21 cellular contexts compared by ENCODE assay signal in the genomic region with DNA sequence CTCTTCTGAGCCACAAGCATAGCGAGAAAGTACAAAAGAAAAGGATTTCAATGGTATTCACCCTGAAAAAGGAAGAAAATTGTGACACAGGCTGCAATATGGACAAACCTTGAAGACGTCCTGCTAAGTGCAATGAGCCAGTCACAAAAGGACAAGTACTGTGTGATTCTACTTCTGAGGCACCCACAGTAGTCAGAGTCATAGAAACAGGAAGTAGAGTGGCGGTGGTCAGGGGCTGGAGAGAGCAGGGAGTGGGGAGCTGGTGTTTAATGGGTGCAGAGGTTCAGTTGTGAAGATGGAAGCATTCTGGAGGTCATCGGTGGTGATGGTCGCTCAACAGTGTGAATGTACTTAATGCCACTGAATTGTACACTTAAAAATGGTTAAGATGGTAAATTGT.
DNase-seq lines count a peak whose midpoint lies in the region; ATAC-seq and TF ChIP-seq lines count a peak whose summit lies in the region.
"Had no signal": no experiment of that assay in that cellular context is flagged by ENCODE, and none has a peak within 500 bp of the region (broad histone marks: within the 10 kb centered on the region; RNA-seq: fewer than 3 reads in every experiment).

No MANE protein-coding gene starts in this region.

- DNase-seq in GDM1 (lab: John Stamatoyannopoulos, UW) (peak; percentile 11), MV-4-11 (lab: John Stamatoyannopoulos, UW) (peak; percentile 49), dorsolateral prefrontal cortex (no peak), A673 (ENCODE audit: low spot score) (no peak), SW480 (ENCODE audit: low spot score) (no peak)
- no peak for DNase-seq in naive thymus-derived CD8-positive, alpha-beta T cell
- DNase-seq in activated CD4-positive, alpha-beta T cell treated with anti-CD3 and anti-CD28 coated beads, Interleukin-2, amount 50 U/mL, for 48 hours: no peak
- DNase-seq: BE2C, EL, H7, MM.1S, NCI-H1092 treated with DMSO at 0.1 percent for 48 hours, NCI-H1436 treated with DMSO at 0.1 percent for 48 hours, NCI-H1930, NCI-H2227 treated with DMSO at 0.1 percent for 48 hours, NCI-H510A, NCI-H748 treated with DMSO at 0.1 percent for 48 hours, SIG-M5 had no signal

- peaks cover 4 to 32% (median 25%) of the 10 kb centered on the region in 3 donors for H3K36me3 Mint-ChIP-seq in naive thymus-derived CD8-positive, alpha-beta T cell

- peak overlapping the region in 1 of 10 donors; percentile 3 for H3K4me3 Mint-ChIP-seq in naive thymus-derived CD8-positive, alpha-beta T cell

- H3K27me3 Mint-ChIP-seq in naive thymus-derived CD8-positive, alpha-beta T cell: no peaks in the 10 kb centered on the region

- no peaks in the 10 kb centered on the region for H3K27me3 ChIP-seq in dorsolateral prefrontal cortex
- no peaks in the 10 kb centered on the region for H3K27me3 ChIP-seq in A673 (replicated peaks; ENCODE audit: insufficient read depth, low read depth, low read length, poor library complexity)
- H3K27me3 ChIP-seq: BE2C had no signal

- H3K27ac Mint-ChIP-seq in naive thymus-derived CD8-positive, alpha-beta T cell: peak overlapping the region in 6 of 10 donors; percentile 1 to 68 (median 28)

- peaks cover 0 to 7% (median 0%) of the 10 kb centered on the region in 9 donors for H3K9me3 Mint-ChIP-seq in naive thymus-derived CD8-positive, alpha-beta T cell

- H3K4me3 ChIP-seq in dorsolateral prefrontal cortex (no peak overlapping the region), A673 (ENCODE audit: low read depth, low read length, poor library complexity, severe bottlenecking) (no peak overlapping the region)
- H3K4me3 ChIP-seq: A549 had no signal

- no TSS peak for BruUV-seq in A673 (replicated peaks; lab: Mats Ljungman, UMichigan)

- H3K4me1 Mint-ChIP-seq in naive thymus-derived CD8-positive, alpha-beta T cell: peaks cover 39 to 79% (median 60%) of the 10 kb centered on the region in 4 donors

- no peak for TF ChIP-seq CTCF in dorsolateral prefrontal cortex (IDR thresholded peaks at IDR 0.05 in 54 of 56, conservative IDR thresholded peaks at IDR 0.05 in 2 of 56; ENCODE audit: low read depth in 1 of 56, partially characterized antibody in 56 of 56)
- no peak for TF ChIP-seq CTCF in A673 (conservative IDR thresholded peaks at IDR 0.05; ENCODE audit: low read depth, low read length)

- H3K9me3 ChIP-seq in A673 (ENCODE audit: low read depth, low read length, poor library complexity, severe bottlenecking): no peaks in the 10 kb centered on the region

- H3K36me3 ChIP-seq in A673 (ENCODE audit: insufficient read depth, low read length, poor library complexity, severe bottlenecking): no peaks in the 10 kb centered on the region
- H3K36me3 ChIP-seq: BE2C had no signal

- H3K27ac ChIP-seq in dorsolateral prefrontal cortex: peak overlapping the region in 41 of 59 donors; percentile 0 to 99 (median 51)
- no peak overlapping the region for H3K27ac ChIP-seq in A673 (ENCODE audit: low read depth, low read length, poor library complexity, severe bottlenecking)
- H3K27ac ChIP-seq: A549 had no signal

- H3K4me1 ChIP-seq in A673 (ENCODE audit: insufficient read depth, low read length, poor library complexity, severe bottlenecking): no peaks in the 10 kb centered on the region
- H3K4me1 ChIP-seq: A549 had no signal

- POLR2A ChIA-PET in naive thymus-derived CD8-positive, alpha-beta T cell (lab: Charles Lee): no interaction called here
- POLR2A ChIA-PET in A673 (lab: Charles Lee; ENCODE audit: low non-redundant PET): no interaction called here

- intact Hi-C loops in dorsolateral prefrontal cortex (cut with DNase I): no loop called here
- intact Hi-C loops in A673 (cut with micrococcal nuclease; ENCODE audit: unreplicated experiment): no loop called here

- CTCF ChIA-PET in A673 (lab: Charles Lee): no interaction called here

- ATAC-seq in naive thymus-derived CD8-positive, alpha-beta T cell: no peak
- ATAC-seq in HG03442 (IDR thresholded peaks at IDR 0.05; ENCODE audit: unreplicated experiment): no peak
- ATAC-seq: A549, Panc1 had no signal

Comparison
In these comparisons a context has a peak if more than half of its experiments do, and no peak if none do; other contexts are left out.
1. DNase-seq: peak in GDM1 (single experiment) and MV-4-11 (single experiment); none in dorsolateral prefrontal cortex (0 of 10), naive thymus-derived CD8-positive, alpha-beta T cell (0 of 10), activated CD4-positive, alpha-beta T cell treated with anti-CD3 and anti-CD28 coated beads, Interleukin-2, amount 50 U/mL, for 48 hours (0 of 2), A673 (single experiment) and SW480 (single experiment).